Comparison of ENCODE assay signal across 1 cellular context in the genomic region with DNA sequence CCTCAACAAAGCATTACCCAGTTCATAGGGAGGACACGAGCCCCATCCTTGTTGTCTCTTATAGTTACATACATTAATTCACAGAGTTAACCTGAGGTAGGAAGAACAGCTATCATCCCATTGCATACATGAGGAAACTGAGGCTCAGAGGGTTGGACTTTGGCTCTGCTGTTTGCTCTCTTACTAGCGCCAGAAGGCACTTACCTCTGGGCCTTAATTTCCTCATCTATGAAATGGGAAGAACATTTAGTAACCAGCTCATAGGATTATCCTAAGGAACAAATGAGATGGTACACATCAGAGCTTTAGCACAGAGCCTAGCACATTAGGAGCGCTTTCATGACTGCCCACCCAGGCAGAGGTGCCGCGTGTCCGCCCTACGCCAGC.
A peak's percentile ranks its signal among the peaks of the same experiment; 100 is the strongest.
TF ChIP-seq lines count a peak whose summit lies in the region.

No MANE protein-coding gene starts in this region.

TF ChIP-seq in H1, 55 proteins besides CTCF, POLR2A, EP300 and RAD21:
- TF ChIP-seq ZNF274 (IDR thresholded peaks at IDR 0.05; ENCODE audit: borderline replicate concordance, extremely low read depth, low read length) (no peak), KDM1A (IDR thresholded peaks at IDR 0.05; ENCODE audit: borderline replicate concordance, low read length) (peak; percentile 79), HDAC2 (IDR thresholded peaks at IDR 0.05; ENCODE audit: borderline replicate concordance in 1 of 2, low read depth in 2 of 2, low read length in 2 of 2) (peak in 1 of 2 experiments; percentile 87; a peak in 2 of 4 replicates), ASH2L (IDR thresholded peaks at IDR 0.05; ENCODE audit: low read length) (no peak)
- TF ChIP-seq, protein P1, sequence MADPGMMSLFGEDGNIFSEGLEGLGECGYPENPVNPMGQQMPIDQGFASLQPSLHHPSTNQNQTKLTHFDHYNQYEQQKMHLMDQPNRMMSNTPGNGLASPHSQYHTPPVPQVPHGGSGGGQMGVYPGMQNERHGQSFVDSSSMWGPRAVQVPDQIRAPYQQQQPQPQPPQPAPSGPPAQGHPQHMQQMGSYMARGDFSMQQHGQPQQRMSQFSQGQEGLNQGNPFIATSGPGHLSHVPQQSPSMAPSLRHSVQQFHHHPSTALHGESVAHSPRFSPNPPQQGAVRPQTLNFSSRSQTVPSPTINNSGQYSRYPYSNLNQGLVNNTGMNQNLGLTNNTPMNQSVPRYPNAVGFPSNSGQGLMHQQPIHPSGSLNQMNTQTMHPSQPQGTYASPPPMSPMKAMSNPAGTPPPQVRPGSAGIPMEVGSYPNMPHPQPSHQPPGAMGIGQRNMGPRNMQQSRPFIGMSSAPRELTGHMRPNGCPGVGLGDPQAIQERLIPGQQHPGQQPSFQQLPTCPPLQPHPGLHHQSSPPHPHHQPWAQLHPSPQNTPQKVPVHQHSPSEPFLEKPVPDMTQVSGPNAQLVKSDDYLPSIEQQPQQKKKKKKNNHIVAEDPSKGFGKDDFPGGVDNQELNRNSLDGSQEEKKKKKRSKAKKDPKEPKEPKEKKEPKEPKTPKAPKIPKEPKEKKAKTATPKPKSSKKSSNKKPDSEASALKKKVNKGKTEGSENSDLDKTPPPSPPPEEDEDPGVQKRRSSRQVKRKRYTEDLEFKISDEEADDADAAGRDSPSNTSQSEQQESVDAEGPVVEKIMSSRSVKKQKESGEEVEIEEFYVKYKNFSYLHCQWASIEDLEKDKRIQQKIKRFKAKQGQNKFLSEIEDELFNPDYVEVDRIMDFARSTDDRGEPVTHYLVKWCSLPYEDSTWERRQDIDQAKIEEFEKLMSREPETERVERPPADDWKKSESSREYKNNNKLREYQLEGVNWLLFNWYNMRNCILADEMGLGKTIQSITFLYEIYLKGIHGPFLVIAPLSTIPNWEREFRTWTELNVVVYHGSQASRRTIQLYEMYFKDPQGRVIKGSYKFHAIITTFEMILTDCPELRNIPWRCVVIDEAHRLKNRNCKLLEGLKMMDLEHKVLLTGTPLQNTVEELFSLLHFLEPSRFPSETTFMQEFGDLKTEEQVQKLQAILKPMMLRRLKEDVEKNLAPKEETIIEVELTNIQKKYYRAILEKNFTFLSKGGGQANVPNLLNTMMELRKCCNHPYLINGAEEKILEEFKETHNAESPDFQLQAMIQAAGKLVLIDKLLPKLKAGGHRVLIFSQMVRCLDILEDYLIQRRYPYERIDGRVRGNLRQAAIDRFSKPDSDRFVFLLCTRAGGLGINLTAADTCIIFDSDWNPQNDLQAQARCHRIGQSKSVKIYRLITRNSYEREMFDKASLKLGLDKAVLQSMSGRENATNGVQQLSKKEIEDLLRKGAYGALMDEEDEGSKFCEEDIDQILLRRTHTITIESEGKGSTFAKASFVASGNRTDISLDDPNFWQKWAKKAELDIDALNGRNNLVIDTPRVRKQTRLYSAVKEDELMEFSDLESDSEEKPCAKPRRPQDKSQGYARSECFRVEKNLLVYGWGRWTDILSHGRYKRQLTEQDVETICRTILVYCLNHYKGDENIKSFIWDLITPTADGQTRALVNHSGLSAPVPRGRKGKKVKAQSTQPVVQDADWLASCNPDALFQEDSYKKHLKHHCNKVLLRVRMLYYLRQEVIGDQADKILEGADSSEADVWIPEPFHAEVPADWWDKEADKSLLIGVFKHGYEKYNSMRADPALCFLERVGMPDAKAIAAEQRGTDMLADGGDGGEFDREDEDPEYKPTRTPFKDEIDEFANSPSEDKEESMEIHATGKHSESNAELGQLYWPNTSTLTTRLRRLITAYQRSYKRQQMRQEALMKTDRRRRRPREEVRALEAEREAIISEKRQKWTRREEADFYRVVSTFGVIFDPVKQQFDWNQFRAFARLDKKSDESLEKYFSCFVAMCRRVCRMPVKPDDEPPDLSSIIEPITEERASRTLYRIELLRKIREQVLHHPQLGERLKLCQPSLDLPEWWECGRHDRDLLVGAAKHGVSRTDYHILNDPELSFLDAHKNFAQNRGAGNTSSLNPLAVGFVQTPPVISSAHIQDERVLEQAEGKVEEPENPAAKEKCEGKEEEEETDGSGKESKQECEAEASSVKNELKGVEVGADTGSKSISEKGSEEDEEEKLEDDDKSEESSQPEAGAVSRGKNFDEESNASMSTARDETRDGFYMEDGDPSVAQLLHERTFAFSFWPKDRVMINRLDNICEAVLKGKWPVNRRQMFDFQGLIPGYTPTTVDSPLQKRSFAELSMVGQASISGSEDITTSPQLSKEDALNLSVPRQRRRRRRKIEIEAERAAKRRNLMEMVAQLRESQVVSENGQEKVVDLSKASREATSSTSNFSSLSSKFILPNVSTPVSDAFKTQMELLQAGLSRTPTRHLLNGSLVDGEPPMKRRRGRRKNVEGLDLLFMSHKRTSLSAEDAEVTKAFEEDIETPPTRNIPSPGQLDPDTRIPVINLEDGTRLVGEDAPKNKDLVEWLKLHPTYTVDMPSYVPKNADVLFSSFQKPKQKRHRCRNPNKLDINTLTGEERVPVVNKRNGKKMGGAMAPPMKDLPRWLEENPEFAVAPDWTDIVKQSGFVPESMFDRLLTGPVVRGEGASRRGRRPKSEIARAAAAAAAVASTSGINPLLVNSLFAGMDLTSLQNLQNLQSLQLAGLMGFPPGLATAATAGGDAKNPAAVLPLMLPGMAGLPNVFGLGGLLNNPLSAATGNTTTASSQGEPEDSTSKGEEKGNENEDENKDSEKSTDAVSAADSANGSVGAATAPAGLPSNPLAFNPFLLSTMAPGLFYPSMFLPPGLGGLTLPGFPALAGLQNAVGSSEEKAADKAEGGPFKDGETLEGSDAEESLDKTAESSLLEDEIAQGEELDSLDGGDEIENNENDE (IDR thresholded peaks at IDR 0.05; ENCODE audit: insufficient replicate concordance, low read length), result no peak
